Comparison of ENCODE assay signal across 9 cellular contexts in the genomic region with DNA sequence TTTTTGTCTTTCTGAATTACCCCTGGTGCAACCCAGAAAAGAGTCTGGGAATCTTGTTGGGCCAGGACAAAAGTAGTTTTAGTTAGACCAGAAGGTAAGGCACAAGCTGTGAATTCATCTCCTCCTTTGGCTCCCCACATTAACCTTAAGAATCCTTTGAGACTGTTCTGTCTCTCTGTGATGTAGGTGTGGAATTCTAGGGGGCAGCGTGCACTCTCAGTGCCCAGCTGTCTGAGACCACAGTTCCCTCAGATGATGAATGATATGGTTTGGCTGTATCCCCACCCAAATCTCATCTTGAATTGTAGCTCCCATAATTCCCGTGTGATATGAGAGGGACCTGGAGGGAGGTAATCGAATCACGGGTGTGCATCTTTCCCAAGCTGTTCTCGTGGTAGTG. TPM values are rescaled to one million over a fixed set of nuclear protein-coding genes. Genes with fewer than 3 reads are reported as not detected.
DNase-seq lines count a peak whose midpoint lies in the region; ATAC-seq and TF ChIP-seq lines count a peak whose summit lies in the region.
"Had no signal": no experiment of that assay in that cellular context is flagged by ENCODE, and none has a peak within 500 bp of the region (broad histone marks: within the 10 kb centered on the region; RNA-seq: fewer than 3 reads in every experiment).

No MANE protein-coding gene starts in this region.

- H3K27me3 Mint-ChIP-seq in CD4-positive, alpha-beta memory T cell, result no peaks in the 10 kb centered on the region
- H3K27me3 Mint-ChIP-seq in activated naive CD8-positive, alpha-beta T cell treated with anti-CD3 and anti-CD28 coated beads, Interleukin-2, amount 50 U/mL, for 24 hours, result no peaks in the 10 kb centered on the region
- H3K27me3 Mint-ChIP-seq in naive thymus-derived CD4-positive, alpha-beta T cell, result no peaks in the 10 kb centered on the region

- H3K27ac Mint-ChIP-seq in CD4-positive, alpha-beta memory T cell, result peak overlapping the region in 5 of 7 donors; percentile 43 to 98 (median 98)
- H3K27ac Mint-ChIP-seq in activated naive CD8-positive, alpha-beta T cell treated with anti-CD3 and anti-CD28 coated beads, Interleukin-2, amount 50 U/mL, for 24 hours, result peak overlapping the region; percentile 43
- H3K27ac Mint-ChIP-seq in naive thymus-derived CD4-positive, alpha-beta T cell, result peak overlapping the region in 7 of 9 donors; percentile 90 to 99 (median 98)

- H3K36me3 ChIP-seq in CD4-positive, alpha-beta memory T cell (ENCODE audit: insufficient read depth, low read length), result no peaks in the 10 kb centered on the region
- no peaks in the 10 kb centered on the region for H3K36me3 ChIP-seq in KMS-11 (ENCODE audit: insufficient read depth)
- peaks cover 0 to 3% (median 0%) of the 10 kb centered on the region in 3 experiments for H3K36me3 ChIP-seq in naive thymus-derived CD4-positive, alpha-beta T cell (ENCODE audit: control insufficient read depth in 2 of 3, insufficient read depth in 3 of 3, low read length in 3 of 3)

- peaks cover 30 to 63% (median 45%) of the 10 kb centered on the region in 4 donors for H3K4me1 Mint-ChIP-seq in CD4-positive, alpha-beta memory T cell
- H3K4me1 Mint-ChIP-seq in activated naive CD8-positive, alpha-beta T cell treated with anti-CD3 and anti-CD28 coated beads, Interleukin-2, amount 50 U/mL, for 24 hours, result peaks cover 75% of the 10 kb centered on the region
- peaks cover 25 to 74% (median 65%) of the 10 kb centered on the region in 7 donors for H3K4me1 Mint-ChIP-seq in naive thymus-derived CD4-positive, alpha-beta T cell

- no peaks in the 10 kb centered on the region for H3K27me3 ChIP-seq in CD4-positive, alpha-beta memory T cell (ENCODE audit: insufficient read depth, low read length)
- H3K27me3 ChIP-seq in KMS-11 (ENCODE audit: insufficient read depth, low read depth), result no peaks in the 10 kb centered on the region
- no peaks in the 10 kb centered on the region for H3K27me3 ChIP-seq in naive thymus-derived CD4-positive, alpha-beta T cell (ENCODE audit: control insufficient read depth in 2 of 2, insufficient read depth in 2 of 2, low read length in 2 of 2)

- no peak for TF ChIP-seq CTCF in KMS-11 (conservative IDR thresholded peaks at IDR 0.05; ENCODE audit: low read depth, low read length)

- intact Hi-C loops in CD4-positive, alpha-beta memory T cell (cut with micrococcal nuclease), result loop anchor here (5.0 kb wide), 1 partner anchor 180 kb away; no protein-coding TSS in a partner anchor
- intact Hi-C loops in naive thymus-derived CD4-positive, alpha-beta T cell (cut with micrococcal nuclease), result loop anchor here in 1 of 2 donors (2.0 to 10.0 kb wide), 7 partner anchors 179 to 1243 kb away; a partner anchor contains a TSS

- H3K36me3 Mint-ChIP-seq in CD4-positive, alpha-beta memory T cell, result peaks cover 17 to 22% of the 10 kb centered on the region in 2 donors
- H3K36me3 Mint-ChIP-seq in activated naive CD8-positive, alpha-beta T cell treated with anti-CD3 and anti-CD28 coated beads, Interleukin-2, amount 50 U/mL, for 24 hours (ENCODE audit: low read depth), result peaks cover 54% of the 10 kb centered on the region
- peaks cover 7 to 55% (median 37%) of the 10 kb centered on the region in 5 donors for H3K36me3 Mint-ChIP-seq in naive thymus-derived CD4-positive, alpha-beta T cell

- H2AFZ ChIP-seq in KMS-11 (ENCODE audit: low read depth), result no peak overlapping the region

- H3K4me2 ChIP-seq in KMS-11, result peak overlapping the region; percentile 98; the same call in 1 of the 2 replicates

- no peaks in the 10 kb centered on the region for H4K20me1 ChIP-seq in KMS-11 (ENCODE audit: insufficient read depth)

- no peak for DNase-seq in CD4-positive, alpha-beta memory T cell
- no peak for DNase-seq in activated naive CD8-positive, alpha-beta T cell treated with anti-CD3 and anti-CD28 coated beads, Interleukin-2, amount 50 U/mL, for 24 hours
- no peak for DNase-seq in naive thymus-derived CD4-positive, alpha-beta T cell
- DNase-seq in dedifferentiated amniotic fluid mesenchymal stem cell (ENCODE audit: extremely low spot score), result no peak
- no peak for DNase-seq in NCI-H446 treated with DMSO at 0.1 percent for 48 hours (lab: John Stamatoyannopoulos, UW)
- DNase-seq in stimulated activated naive CD4-positive, alpha-beta T cell treated with Interleukin-2 at 50 U/mL for 16 hours (lab: John Stamatoyannopoulos, UW), result no peak
- DNase-seq in NCI-H1417 (lab: John Stamatoyannopoulos, UW), result no peak
- DNase-seq: SW 1271 had no signal

- peaks cover 0 to 1% (median 0%) of the 10 kb centered on the region in 8 donors for H3K9me3 Mint-ChIP-seq in CD4-positive, alpha-beta memory T cell
- peaks cover 32% of the 10 kb centered on the region for H3K9me3 Mint-ChIP-seq in activated naive CD8-positive, alpha-beta T cell treated with anti-CD3 and anti-CD28 coated beads, Interleukin-2, amount 50 U/mL, for 24 hours
- H3K9me3 Mint-ChIP-seq in naive thymus-derived CD4-positive, alpha-beta T cell, result peaks cover 0 to 33% (median 4%) of the 10 kb centered on the region in 11 donors

- no peak for ATAC-seq in activated naive CD8-positive, alpha-beta T cell treated with anti-CD3 and anti-CD28 coated beads, Interleukin-2, amount 50 U/mL, for 24 hours
- no peak for ATAC-seq in naive thymus-derived CD4-positive, alpha-beta T cell

- no peak overlapping the region for H3K4me3 ChIP-seq in CD4-positive, alpha-beta memory T cell (ENCODE audit: low read length in 2 of 2)
- H3K4me3 ChIP-seq in KMS-11 (IDR thresholded peaks at IDR 0.05; ENCODE audit: insufficient read depth, low read depth, low read length), result no peak overlapping the region
- peak overlapping the region; percentile 91 for H3K4me3 ChIP-seq in naive thymus-derived CD4-positive, alpha-beta T cell (ENCODE audit: low read length)

- peak overlapping the region; percentile 70 for H3K27ac ChIP-seq in CD4-positive, alpha-beta memory T cell (ENCODE audit: low read depth, low read length)
- no peak overlapping the region for H3K27ac ChIP-seq in KMS-11
- H3K27ac ChIP-seq in naive thymus-derived CD4-positive, alpha-beta T cell (ENCODE audit: low read depth, low read length), result peak overlapping the region; percentile 84

- CTCF ChIA-PET in CD4-positive, alpha-beta memory T cell (lab: Charles Lee; ENCODE audit: partially characterized antibody), result interaction anchor here (1.3 to 1.4 kb wide), 2 partner anchors 42 to 182 kb away, joined by 3 to 4 read pairs; no protein-coding TSS in a partner anchor
- CTCF ChIA-PET in naive thymus-derived CD4-positive, alpha-beta T cell (lab: Charles Lee), result no interaction called here

- POLR2A ChIA-PET in CD4-positive, alpha-beta memory T cell (lab: Charles Lee; ENCODE audit: partially characterized antibody), result interaction anchor here (1.0 to 3.7 kb wide), 7 partner anchors 12 to 262 kb away, joined by 3 to 70 read pairs (median 14); a partner anchor contains a TSS
- POLR2A ChIA-PET in naive thymus-derived CD4-positive, alpha-beta T cell (lab: Charles Lee), result interaction anchor here (0.7 to 3.7 kb wide), 6 partner anchors 44 to 137 kb away, joined by 3 to 46 read pairs (median 4); a partner anchor contains a TSS

- peak overlapping the region; percentile 96 to 100 (median 98) for H3K4me3 Mint-ChIP-seq in CD4-positive, alpha-beta memory T cell
- peak overlapping the region; percentile 98 for H3K4me3 Mint-ChIP-seq in activated naive CD8-positive, alpha-beta T cell treated with anti-CD3 and anti-CD28 coated beads, Interleukin-2, amount 50 U/mL, for 24 hours
- H3K4me3 Mint-ChIP-seq in naive thymus-derived CD4-positive, alpha-beta T cell, result peak overlapping the region; percentile 91 to 100 (median 98)

- no peak overlapping the region for H3K9ac ChIP-seq in KMS-11

- no peaks in the 10 kb centered on the region for H3K9me3 ChIP-seq in CD4-positive, alpha-beta memory T cell (ENCODE audit: control insufficient read depth in 1 of 2, low read length in 2 of 2)
- H3K9me3 ChIP-seq in naive thymus-derived CD4-positive, alpha-beta T cell (ENCODE audit: control insufficient read depth in 2 of 3, low read length in 3 of 3), result no peaks in the 10 kb centered on the region

- H3K79me2 ChIP-seq in KMS-11 (ENCODE audit: insufficient read depth, low read depth), result peaks cover 13% of the 10 kb centered on the region; the same call in 1 of the 2 replicates

- peaks cover 31% of the 10 kb centered on the region for H3K4me1 ChIP-seq in CD4-positive, alpha-beta memory T cell (ENCODE audit: insufficient read depth, low read length)
- H3K4me1 ChIP-seq in KMS-11 (ENCODE audit: low read depth, poor library complexity, severe bottlenecking), result peaks cover 23% of the 10 kb centered on the region
- peaks cover 11 to 20% of the 10 kb centered on the region in 2 donors for H3K4me1 ChIP-seq in naive thymus-derived CD4-positive, alpha-beta T cell (ENCODE audit: control insufficient read depth in 2 of 2, insufficient read depth in 2 of 2, low read length in 2 of 2)

RNA-seq across cellular contexts. Expression of a gene that starts 43.9 kb away (rescaled TPM):
- total RNA-seq in CD4-positive, alpha-beta memory T cell, result 10 to 100 TPM; 76.4 to 80.5 TPM
- 10 to 100 TPM in 1 of 2 donors, 1 to 10 TPM in 1; 9.6 to 29.2 TPM for polyA plus RNA-seq in CD4-positive, alpha-beta memory T cell
- 10 to 100 TPM; 20.4 to 93.9 (median 55.7) TPM for total RNA-seq in naive thymus-derived CD4-positive, alpha-beta T cell
- polyA plus RNA-seq in naive thymus-derived CD4-positive, alpha-beta T cell, result 10 to 100 TPM; 23.5 to 35.9 TPM

RNA-seq across cellular contexts. Expression of a gene that starts 44.8 kb away (rescaled TPM):
- 10 to 100 TPM; 31.2 to 32.2 TPM for total RNA-seq in CD4-positive, alpha-beta memory T cell
- 10 to 100 TPM; 13.9 to 22.7 TPM for polyA plus RNA-seq in CD4-positive, alpha-beta memory T cell
- 10 to 100 TPM in 4 of 5 experiments, 1 to 10 TPM in 1; 7.0 to 35.0 (median 30.3) TPM for total RNA-seq in naive thymus-derived CD4-positive, alpha-beta T cell
- polyA plus RNA-seq in naive thymus-derived CD4-positive, alpha-beta T cell, result 10 to 100 TPM; 15.6 to 17.6 TPM

Comparison
In these comparisons a context has a peak if more than half of its experiments do, and no peak if none do; other contexts are left out.
1. H3K27ac Mint-ChIP-seq: peak in every context shown above with its lines; median percentile 98 in CD4-positive, alpha-beta memory T cell; 98 in naive thymus-derived CD4-positive, alpha-beta T cell; 43 in activated naive CD8-positive, alpha-beta T cell treated with anti-CD3 and anti-CD28 coated beads, Interleukin-2, amount 50 U/mL, for 24 hours.